ENCODE assay signal across 8 cellular contexts in genomic region chr19:45439190-45439568, GRCh38. TPM values are rescaled to one million over a fixed set of nuclear protein-coding genes. Genes with fewer than 3 reads are reported as not detected.
DNase-seq lines count a peak whose midpoint lies in the region; ATAC-seq and TF ChIP-seq lines count a peak whose summit lies in the region.

No MANE protein-coding gene starts in this region.

- peak overlapping the region; percentile 74; the same call in 1 of the 2 replicates for H2AFZ ChIP-seq in GM23248

- H3K27me3 ChIP-seq in GM23248 (replicated peaks; ENCODE audit: insufficient read depth) (no peaks in the 10 kb centered on the region), skeletal muscle satellite cell (ENCODE audit: control insufficient read depth, insufficient read depth, low read length) (no peaks in the 10 kb centered on the region)

- peak overlapping the region; percentile 87 for H3K9ac ChIP-seq in GM23248
- H3K9ac ChIP-seq in skeletal muscle satellite cell (ENCODE audit: low read depth, low read length): peak overlapping the region; percentile 95

- in situ Hi-C loops in GM23248 (cut with MboI): no loop called here

- DNase-seq in GM23248 (no peak), fibroblast of mammary gland (ENCODE audit: low read depth) (no peak), left lobe of liver (ENCODE audit: low spot score) (no peak), NOMO-1 treated with DMSO at 0.1 percent for 48 hours (lab: John Stamatoyannopoulos, UW; ENCODE audit: unreplicated experiment) (no peak), SHP77 treated with DMSO at 0.1 percent for 48 hours (lab: John Stamatoyannopoulos, UW) (no peak)

- TF ChIP-seq CTCF in fibroblast of mammary gland (conservative IDR thresholded peaks at IDR 0.05; ENCODE audit: control insufficient read depth, insufficient read depth, low read depth, low read length): no peak

- no peaks in the 10 kb centered on the region for H3K36me3 ChIP-seq in GM23248 (ENCODE audit: low read depth)
- H3K36me3 ChIP-seq in skeletal muscle satellite cell (ENCODE audit: insufficient read depth, low read length): no peaks in the 10 kb centered on the region

- ATAC-seq in SK-N-SH treated with all-trans-retinoic acid at 6 μM for 48 hours (no peak), left lobe of liver (no peak), HG02798 (IDR thresholded peaks at IDR 0.05; ENCODE audit: poor library complexity, unreplicated experiment) (no peak)

- peak overlapping the region; percentile 76 for H3K27ac ChIP-seq in GM23248

- peaks cover 28% of the 10 kb centered on the region for H3F3A ChIP-seq in GM23248 (ENCODE audit: insufficient read depth)

- H3K4me2 ChIP-seq in GM23248 (ENCODE audit: unreplicated experiment) (peak overlapping the region; percentile 70), skeletal muscle satellite cell (ENCODE audit: low read length) (peak overlapping the region; percentile 84)

- H3K79me2 ChIP-seq in GM23248 (ENCODE audit: insufficient read depth): no peaks in the 10 kb centered on the region

- WGBS in GM23248 (ENCODE audit: low coverage in 1 of 2, low lambda C conversion rate in 2 of 2, missing lambda C conversion rate in 2 of 2), 2 experiments: 24 to 30% methylated on average over 10 of the region's 10 CpGs

- H3K4me3 ChIP-seq in GM23248: peak overlapping the region; percentile 81
- H3K4me3 ChIP-seq in fibroblast of mammary gland (ENCODE audit: control insufficient read depth, low read depth, low read length): peak overlapping the region; percentile 40
- H3K4me3 ChIP-seq in skeletal muscle satellite cell (ENCODE audit: low read length): peak overlapping the region; percentile 90

- H4K20me1 ChIP-seq in GM23248 (ENCODE audit: insufficient read depth): no peaks in the 10 kb centered on the region

- H3K9me2 ChIP-seq in GM23248 (ENCODE audit: insufficient read depth): no peaks in the 10 kb centered on the region

- no peaks in the 10 kb centered on the region for H3K9me3 ChIP-seq in GM23248 (ENCODE audit: low read depth)
- no peaks in the 10 kb centered on the region for H3K9me3 ChIP-seq in skeletal muscle satellite cell (replicated peaks; ENCODE audit: low read length)

- H3K4me1 ChIP-seq in GM23248 (ENCODE audit: insufficient read depth): peaks cover 11% of the 10 kb centered on the region
- peaks cover 29% of the 10 kb centered on the region for H3K4me1 ChIP-seq in skeletal muscle satellite cell (ENCODE audit: control insufficient read depth, insufficient read depth, low read length)

TF ChIP-seq in SK-N-SH treated with all-trans-retinoic acid at 6 μM for 48 hours, 23 proteins besides CTCF, POLR2A, EP300 and RAD21:
- no peak for TF ChIP-seq OSR1 (CRISPR knock-in tag; IDR thresholded peaks at IDR 0.05)
- TF ChIP-seq ISL1 (CRISPR knock-in tag; IDR thresholded peaks at IDR 0.05): 0 out of 2 replicates have a peak, but pooled peaks have one; percentile 8

RNA-seq across cellular contexts. Expression of gene ERCC1, which starts 15.5 kb away (rescaled TPM):
- 63.0 and 79.8 TPM in 2 replicates for total RNA-seq in GM23248 (2014; rRNA removed; shearing (Covaris generic))
- 89.0 and 90.9 TPM in 2 replicates for polyA plus RNA-seq in GM23248 (2016; fragmentation: Nextera tagmentation; extraction: Ambion mirVana)
- 167 and 201 TPM in 2 replicates for total RNA-seq in skeletal muscle satellite cell (2012; rRNA removed)
- 25.8 TPM for total RNA-seq in left lobe of liver

RNA-seq across cellular contexts. Expression of gene FOSB, which starts 28.6 kb away (rescaled TPM):
- total RNA-seq in GM23248 (2014; rRNA removed; shearing (Covaris generic)): 11.9 and 16.1 TPM in 2 replicates
- 4.8 and 8.3 TPM in 2 replicates for polyA plus RNA-seq in GM23248 (2016; fragmentation: Nextera tagmentation; extraction: Ambion mirVana)
- total RNA-seq in skeletal muscle satellite cell (2012; rRNA removed): 0.66 and 1.0 TPM in 2 replicates
- total RNA-seq in left lobe of liver: 0.35 TPM

RNA-seq across cellular contexts. Expression of gene POLR1G, which starts 32.7 kb away (rescaled TPM):
- 3.9 and 8.8 TPM in 2 replicates for total RNA-seq in GM23248 (2014; rRNA removed; shearing (Covaris generic))
- 7.2 and 10.8 TPM in 2 replicates for polyA plus RNA-seq in GM23248 (2016; fragmentation: Nextera tagmentation; extraction: Ambion mirVana)
- 11.9 and 16.6 TPM in 2 replicates for total RNA-seq in skeletal muscle satellite cell (2012; rRNA removed)
- total RNA-seq in left lobe of liver: 2.2 TPM

RNA-seq across cellular contexts. Expression of gene PPP1R13L, which starts 34.3 kb away (rescaled TPM):
- 3.9 and 36.5 TPM in 2 replicates for total RNA-seq in GM23248 (2014; rRNA removed; shearing (Covaris generic))
- polyA plus RNA-seq in GM23248 (2016; fragmentation: Nextera tagmentation; extraction: Ambion mirVana): 6.2 and 6.4 TPM in 2 replicates
- total RNA-seq in skeletal muscle satellite cell (2012; rRNA removed): 0.25 and 0.66 TPM in 2 replicates
- total RNA-seq in left lobe of liver: 8.0 TPM

RNA-seq across cellular contexts. Expression of gene RTN2, which starts 57.7 kb away (rescaled TPM):
- 14.8 and 19.6 TPM in 2 replicates for total RNA-seq in GM23248 (2014; rRNA removed; shearing (Covaris generic))
- 7.8 and 8.2 TPM in 2 replicates for polyA plus RNA-seq in GM23248 (2016; fragmentation: Nextera tagmentation; extraction: Ambion mirVana)
- total RNA-seq in skeletal muscle satellite cell (2012; rRNA removed): 5.1 and 5.7 TPM in 2 replicates
- 3.0 TPM for total RNA-seq in left lobe of liver

Comparison
In these comparisons a context has a peak if more than half of its experiments do, and no peak if none do; other contexts are left out.
1. H3K4me3 ChIP-seq: peak in every context shown above with its lines; median percentile 90 in skeletal muscle satellite cell; 81 in GM23248; 40 in fibroblast of mammary gland.